ENCODE assay signal across 1 cellular context in the genomic region with DNA sequence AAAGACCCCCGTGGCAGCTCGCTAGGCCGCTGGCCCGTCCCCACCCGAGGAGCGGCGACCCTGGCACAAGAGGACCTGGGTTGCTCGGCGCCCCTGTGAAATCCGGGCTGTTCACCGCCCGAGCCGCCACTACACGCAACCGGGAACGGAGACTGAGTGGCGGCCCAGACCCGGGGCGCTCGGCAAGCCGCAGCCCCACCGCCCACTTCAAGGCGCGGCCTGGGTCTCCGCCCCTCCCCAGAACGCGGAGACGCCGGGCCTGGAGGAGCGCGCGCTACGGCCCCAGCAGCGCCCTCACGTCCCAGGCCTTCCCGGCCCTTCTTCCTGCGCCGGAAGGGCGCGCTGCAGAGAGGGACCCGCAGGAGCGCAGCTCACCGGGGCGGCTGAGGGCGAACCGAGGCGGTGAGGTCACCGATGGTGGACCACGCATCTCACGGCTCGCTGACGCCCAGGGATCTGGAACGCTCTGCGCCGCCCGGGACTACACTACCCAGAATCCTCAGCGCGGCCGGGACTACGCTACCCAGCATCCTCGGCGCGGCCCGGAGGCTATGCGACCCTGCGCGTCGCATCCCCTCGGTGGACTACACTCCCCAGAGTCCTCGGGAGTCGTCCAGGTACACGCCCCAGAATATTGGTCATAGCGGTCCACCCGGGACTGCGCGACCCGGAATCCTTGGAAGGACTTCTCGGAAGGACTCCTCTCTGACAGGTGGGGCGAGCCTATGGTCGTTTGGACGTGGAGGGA.
TF ChIP-seq lines count a peak whose summit lies in the region.

ZNF337 (minus strand) TSS at position 470 of the 748 bp plus-strand sequence. CDS start 10,436 bp downstream, outside the sequence.

TF ChIP-seq in HepG2, 621 proteins besides CTCF, POLR2A, EP300 and RAD21 (continued from another document and continues in another):
- TF ChIP-seq, protein P1, sequence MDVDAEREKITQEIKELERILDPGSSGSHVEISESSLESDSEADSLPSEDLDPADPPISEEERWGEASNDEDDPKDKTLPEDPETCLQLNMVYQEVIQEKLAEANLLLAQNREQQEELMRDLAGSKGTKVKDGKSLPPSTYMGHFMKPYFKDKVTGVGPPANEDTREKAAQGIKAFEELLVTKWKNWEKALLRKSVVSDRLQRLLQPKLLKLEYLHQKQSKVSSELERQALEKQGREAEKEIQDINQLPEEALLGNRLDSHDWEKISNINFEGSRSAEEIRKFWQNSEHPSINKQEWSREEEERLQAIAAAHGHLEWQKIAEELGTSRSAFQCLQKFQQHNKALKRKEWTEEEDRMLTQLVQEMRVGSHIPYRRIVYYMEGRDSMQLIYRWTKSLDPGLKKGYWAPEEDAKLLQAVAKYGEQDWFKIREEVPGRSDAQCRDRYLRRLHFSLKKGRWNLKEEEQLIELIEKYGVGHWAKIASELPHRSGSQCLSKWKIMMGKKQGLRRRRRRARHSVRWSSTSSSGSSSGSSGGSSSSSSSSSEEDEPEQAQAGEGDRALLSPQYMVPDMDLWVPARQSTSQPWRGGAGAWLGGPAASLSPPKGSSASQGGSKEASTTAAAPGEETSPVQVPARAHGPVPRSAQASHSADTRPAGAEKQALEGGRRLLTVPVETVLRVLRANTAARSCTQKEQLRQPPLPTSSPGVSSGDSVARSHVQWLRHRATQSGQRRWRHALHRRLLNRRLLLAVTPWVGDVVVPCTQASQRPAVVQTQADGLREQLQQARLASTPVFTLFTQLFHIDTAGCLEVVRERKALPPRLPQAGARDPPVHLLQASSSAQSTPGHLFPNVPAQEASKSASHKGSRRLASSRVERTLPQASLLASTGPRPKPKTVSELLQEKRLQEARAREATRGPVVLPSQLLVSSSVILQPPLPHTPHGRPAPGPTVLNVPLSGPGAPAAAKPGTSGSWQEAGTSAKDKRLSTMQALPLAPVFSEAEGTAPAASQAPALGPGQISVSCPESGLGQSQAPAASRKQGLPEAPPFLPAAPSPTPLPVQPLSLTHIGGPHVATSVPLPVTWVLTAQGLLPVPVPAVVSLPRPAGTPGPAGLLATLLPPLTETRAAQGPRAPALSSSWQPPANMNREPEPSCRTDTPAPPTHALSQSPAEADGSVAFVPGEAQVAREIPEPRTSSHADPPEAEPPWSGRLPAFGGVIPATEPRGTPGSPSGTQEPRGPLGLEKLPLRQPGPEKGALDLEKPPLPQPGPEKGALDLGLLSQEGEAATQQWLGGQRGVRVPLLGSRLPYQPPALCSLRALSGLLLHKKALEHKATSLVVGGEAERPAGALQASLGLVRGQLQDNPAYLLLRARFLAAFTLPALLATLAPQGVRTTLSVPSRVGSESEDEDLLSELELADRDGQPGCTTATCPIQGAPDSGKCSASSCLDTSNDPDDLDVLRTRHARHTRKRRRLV (CRISPR knock-in tag; IDR thresholded peaks at IDR 0.05): peak; percentile 96
- peak; percentile 98 for TF ChIP-seq ZNF800 (CRISPR knock-in tag; IDR thresholded peaks at IDR 0.05)
- TF ChIP-seq, protein P2, sequence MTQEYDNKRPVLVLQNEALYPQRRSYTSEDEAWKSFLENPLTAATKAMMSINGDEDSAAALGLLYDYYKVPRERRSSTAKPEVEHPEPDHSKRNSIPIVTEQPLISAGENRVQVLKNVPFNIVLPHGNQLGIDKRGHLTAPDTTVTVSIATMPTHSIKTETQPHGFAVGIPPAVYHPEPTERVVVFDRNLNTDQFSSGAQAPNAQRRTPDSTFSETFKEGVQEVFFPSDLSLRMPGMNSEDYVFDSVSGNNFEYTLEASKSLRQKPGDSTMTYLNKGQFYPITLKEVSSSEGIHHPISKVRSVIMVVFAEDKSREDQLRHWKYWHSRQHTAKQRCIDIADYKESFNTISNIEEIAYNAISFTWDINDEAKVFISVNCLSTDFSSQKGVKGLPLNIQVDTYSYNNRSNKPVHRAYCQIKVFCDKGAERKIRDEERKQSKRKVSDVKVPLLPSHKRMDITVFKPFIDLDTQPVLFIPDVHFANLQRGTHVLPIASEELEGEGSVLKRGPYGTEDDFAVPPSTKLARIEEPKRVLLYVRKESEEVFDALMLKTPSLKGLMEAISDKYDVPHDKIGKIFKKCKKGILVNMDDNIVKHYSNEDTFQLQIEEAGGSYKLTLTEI (CRISPR knock-in tag; conservative IDR thresholded peaks at IDR 0.05): no peak
- 0 out of 2 replicates have a peak, but pooled peaks have one; percentile 8 for TF ChIP-seq ZNF281 (CRISPR knock-in tag; IDR thresholded peaks at IDR 0.05; ENCODE audit: borderline replicate concordance)
- TF ChIP-seq TGIF2 (CRISPR knock-in tag; IDR thresholded peaks at IDR 0.05): peak; percentile 54; the same call in 1 of the 2 replicates
- no peak for TF ChIP-seq KAT2B (IDR thresholded peaks at IDR 0.05; ENCODE audit: borderline replicate concordance, low read depth, low read length)
- no peak for TF ChIP-seq ZNF7 (CRISPR knock-in tag; IDR thresholded peaks at IDR 0.05)
- TF ChIP-seq U2AF2 (IDR thresholded peaks at IDR 0.05; ENCODE audit: low read depth, low read length): no peak
- TF ChIP-seq, protein P3, sequence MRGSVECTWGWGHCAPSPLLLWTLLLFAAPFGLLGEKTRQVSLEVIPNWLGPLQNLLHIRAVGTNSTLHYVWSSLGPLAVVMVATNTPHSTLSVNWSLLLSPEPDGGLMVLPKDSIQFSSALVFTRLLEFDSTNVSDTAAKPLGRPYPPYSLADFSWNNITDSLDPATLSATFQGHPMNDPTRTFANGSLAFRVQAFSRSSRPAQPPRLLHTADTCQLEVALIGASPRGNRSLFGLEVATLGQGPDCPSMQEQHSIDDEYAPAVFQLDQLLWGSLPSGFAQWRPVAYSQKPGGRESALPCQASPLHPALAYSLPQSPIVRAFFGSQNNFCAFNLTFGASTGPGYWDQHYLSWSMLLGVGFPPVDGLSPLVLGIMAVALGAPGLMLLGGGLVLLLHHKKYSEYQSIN (CRISPR knock-in tag; IDR thresholded peaks at IDR 0.05; ENCODE audit: borderline replicate concordance): no peak
- TF ChIP-seq PHF21A (CRISPR knock-in tag; IDR thresholded peaks at IDR 0.05): peak; percentile 95
- peak; percentile 98; the same call in 1 of the 2 replicates for TF ChIP-seq ZNF816 (CRISPR knock-in tag; IDR thresholded peaks at IDR 0.05; ENCODE audit: borderline replicate concordance)
- TF ChIP-seq, protein P4, sequence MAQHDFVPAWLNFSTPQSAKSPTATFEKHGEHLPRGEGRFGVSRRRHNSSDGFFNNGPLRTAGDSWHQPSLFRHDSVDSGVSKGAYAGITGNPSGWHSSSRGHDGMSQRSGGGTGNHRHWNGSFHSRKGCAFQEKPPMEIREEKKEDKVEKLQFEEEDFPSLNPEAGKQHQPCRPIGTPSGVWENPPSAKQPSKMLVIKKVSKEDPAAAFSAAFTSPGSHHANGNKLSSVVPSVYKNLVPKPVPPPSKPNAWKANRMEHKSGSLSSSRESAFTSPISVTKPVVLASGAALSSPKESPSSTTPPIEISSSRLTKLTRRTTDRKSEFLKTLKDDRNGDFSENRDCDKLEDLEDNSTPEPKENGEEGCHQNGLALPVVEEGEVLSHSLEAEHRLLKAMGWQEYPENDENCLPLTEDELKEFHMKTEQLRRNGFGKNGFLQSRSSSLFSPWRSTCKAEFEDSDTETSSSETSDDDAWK (CRISPR knock-in tag; IDR thresholded peaks at IDR 0.05): no peak
- peak; percentile 76 for TF ChIP-seq BCL6 (CRISPR knock-in tag; IDR thresholded peaks at IDR 0.05)
- peak; percentile 96 for TF ChIP-seq ATF7-NPFF (CRISPR knock-in tag; IDR thresholded peaks at IDR 0.05; ENCODE audit: low read depth)
- peak; percentile 92; the same call in 1 of the 2 replicates for TF ChIP-seq ZNF337 (CRISPR knock-in tag; IDR thresholded peaks at IDR 0.05; ENCODE audit: borderline replicate concordance, low read depth)
- TF ChIP-seq KDM5B (CRISPR knock-in tag; IDR thresholded peaks at IDR 0.05; ENCODE audit: borderline replicate concordance): peak; percentile 100
- TF ChIP-seq ZNF646 (CRISPR knock-in tag; IDR thresholded peaks at IDR 0.05): peak; percentile 81; the same call in 1 of the 2 replicates
